ENCODE assay signal across 19 cellular contexts in genomic region chr5:38738898-38739743, GRCh38.
DNase-seq lines count a peak whose midpoint lies in the region; ATAC-seq and TF ChIP-seq lines count a peak whose summit lies in the region.
"Had no signal": no experiment of that assay in that cellular context is flagged by ENCODE, and none has a peak within 500 bp of the region (broad histone marks: within the 10 kb centered on the region; RNA-seq: fewer than 3 reads in every experiment).

No MANE protein-coding gene starts in this region.

- H3K4me3 ChIP-seq in HEK293 (ENCODE audit: low read depth, low read length) (no peak overlapping the region), fibroblast of lung (replicated peaks in 1 of 4; ENCODE audit: control extremely low read depth in 1 of 4, insufficient read depth in 1 of 4, low read depth in 3 of 4, low read length in 4 of 4) (no peak overlapping the region), hepatocyte (no peak overlapping the region), right cardiac atrium (ENCODE audit: low read length) (no peak overlapping the region)
- H3K4me3 ChIP-seq: BLaER1 treated with 17β-estradiol and CSF1 and Interleukin-3, amounts not matched to agents 10 nM and 100 nM; esophagus squamous epithelium; left ventricle myocardium inferior; vagina had no signal

- ATAC-seq in GM21737 (IDR thresholded peaks at IDR 0.05; ENCODE audit: unreplicated experiment) (no peak), T-helper 17 cell (no peak), right cardiac atrium (no peak)
- ATAC-seq: stimulated activated naive CD8-positive, alpha-beta T cell treated with anti-CD3 and anti-CD28 coated beads, Interleukin-15, amount 100 ng/mL, for 72 hours; WTC11 had no signal

- no peak overlapping the region for H3K4me3 Mint-ChIP-seq in T-helper 17 cell
- H3K4me3 Mint-ChIP-seq: dendritic cell treated with granulocyte-macrophage colony-stimulating factor and Interleukin-4, amounts not matched to agents 40 ng/mL and 50 ng/mL, for 4 days; HFFc6; stimulated activated naive CD8-positive, alpha-beta T cell treated with anti-CD3 and anti-CD28 coated beads, Interleukin-15, amount 100 ng/mL, for 72 hours; WTC11 had no signal

- 92% methylated on average over 4 of the region's 4 CpGs for WGBS in hepatocyte (ENCODE audit: low lambda C conversion rate, missing lambda C conversion rate)
- WGBS in right cardiac atrium = 95% methylated on average over 4 of the region's 4 CpGs

- no peaks in the 10 kb centered on the region for H3K4me1 Mint-ChIP-seq in T-helper 17 cell
- H3K4me1 Mint-ChIP-seq: stimulated activated naive CD8-positive, alpha-beta T cell treated with anti-CD3 and anti-CD28 coated beads, Interleukin-15, amount 100 ng/mL, for 72 hours had no signal

- H3K9me2 ChIP-seq in hepatocyte (replicated peaks; ENCODE audit: insufficient read depth) = no peaks in the 10 kb centered on the region

- peaks cover 2% of the 10 kb centered on the region for H3K36me3 Mint-ChIP-seq in T-helper 17 cell (ENCODE audit: low read depth)

- TF ChIP-seq CTCF in AG09319 (IDR thresholded peaks at IDR 0.05; ENCODE audit: low read depth, low read length) (no peak), HEK293 (tag by site-specific recombination; IDR thresholded peaks at IDR 0.05) (no peak), RWPE1 (conservative IDR thresholded peaks at IDR 0.05; ENCODE audit: low read depth) (no peak), fibroblast of lung (conservative IDR thresholded peaks at IDR 0.05 in 1 of 2, IDR thresholded peaks at IDR 0.05 in 1 of 2; ENCODE audit: low read depth in 1 of 2, low read length in 2 of 2) (no peak), hepatocyte (IDR thresholded peaks at IDR 0.05; ENCODE audit: poor library complexity) (no peak)

- H4K20me1 ChIP-seq in fibroblast of lung (ENCODE audit: control insufficient read depth, extremely low read depth, insufficient read depth, low read length) = no peaks in the 10 kb centered on the region
- no peaks in the 10 kb centered on the region for H4K20me1 ChIP-seq in hepatocyte (ENCODE audit: insufficient read depth, poor library complexity, severe bottlenecking)
- H4K20me1 ChIP-seq: BLaER1 treated with 17β-estradiol and CSF1 and Interleukin-3, amounts not matched to agents 10 nM and 100 nM had no signal

- no peak overlapping the region for H3K27ac Mint-ChIP-seq in T-helper 17 cell
- H3K27ac Mint-ChIP-seq: dendritic cell treated with granulocyte-macrophage colony-stimulating factor and Interleukin-4, amounts not matched to agents 40 ng/mL and 50 ng/mL, for 4 days; HFFc6; WTC11 had no signal

- POLR2A ChIA-PET in HEK293 (lab: Yijun Ruan, JAX) (no interaction called here), RWPE1 (lab: Yijun Ruan, JAX; ENCODE audit: low non-redundant PET) (no interaction called here)

- no peaks in the 10 kb centered on the region for H3K79me2 ChIP-seq in fibroblast of lung (ENCODE audit: control insufficient read depth, insufficient read depth, low read length)
- no peaks in the 10 kb centered on the region for H3K79me2 ChIP-seq in hepatocyte

- intact Hi-C loops in right cardiac atrium (cut with DNase I) = no loop called here

- no peak overlapping the region for H3K9ac ChIP-seq in fibroblast of lung (ENCODE audit: insufficient read depth, low read length)
- H3K9ac ChIP-seq: BLaER1 treated with 17β-estradiol and CSF1 and Interleukin-3, amounts not matched to agents 10 nM and 100 nM had no signal

- CTCF ChIA-PET in HEK293 (lab: Yijun Ruan, JAX) (interaction anchor here (0.6 to 1.1 kb wide), 4 partner anchors 11 to 360 kb away, joined by 3 to 6 read pairs (median 3); no protein-coding TSS in a partner anchor), RWPE1 (lab: Yijun Ruan, JAX) (no interaction called here)

- H3K27me3 Mint-ChIP-seq in T-helper 17 cell = peaks cover 9% of the 10 kb centered on the region
- H3K27me3 Mint-ChIP-seq: dendritic cell treated with granulocyte-macrophage colony-stimulating factor and Interleukin-4, amounts not matched to agents 40 ng/mL and 50 ng/mL, for 4 days had no signal

- H3K4me2 ChIP-seq in fibroblast of lung (ENCODE audit: extremely low read depth, insufficient read depth, low read length) (peak overlapping the region; percentile 25), hepatocyte (no peak overlapping the region)
- H3K4me2 ChIP-seq: BLaER1 treated with 17β-estradiol and CSF1 and Interleukin-3, amounts not matched to agents 10 nM and 100 nM had no signal

- no peak overlapping the region for H3K27ac ChIP-seq in HEK293 (ENCODE audit: extremely low read depth, low read depth, low read length)
- no peak overlapping the region for H3K27ac ChIP-seq in RWPE1
- H3K27ac ChIP-seq in fibroblast of lung (ENCODE audit: insufficient read depth, low read length) = no peak overlapping the region
- no peak overlapping the region for H3K27ac ChIP-seq in hepatocyte
- no peak overlapping the region for H3K27ac ChIP-seq in right cardiac atrium (ENCODE audit: low read length)
- H3K27ac ChIP-seq: BLaER1 treated with 17β-estradiol and CSF1 and Interleukin-3, amounts not matched to agents 10 nM and 100 nM; esophagus squamous epithelium; left ventricle myocardium inferior; vagina had no signal

- H3K36me3 ChIP-seq in HEK293 (ENCODE audit: control insufficient read depth in 2 of 2, insufficient read depth in 1 of 2, low read length in 2 of 2) = no peaks in the 10 kb centered on the region
- no peaks in the 10 kb centered on the region for H3K36me3 ChIP-seq in fibroblast of lung (ENCODE audit: control insufficient read depth, insufficient read depth, low read length)
- no peaks in the 10 kb centered on the region for H3K36me3 ChIP-seq in hepatocyte (replicated peaks; ENCODE audit: insufficient read depth, low read depth)
- H3K36me3 ChIP-seq: BLaER1 treated with 17β-estradiol and CSF1 and Interleukin-3, amounts not matched to agents 10 nM and 100 nM; esophagus squamous epithelium; left ventricle myocardium inferior; vagina had no signal

- H3K4me1 ChIP-seq in HEK293 (ENCODE audit: control insufficient read depth, insufficient read depth, low read length) = no peaks in the 10 kb centered on the region
- H3K4me1 ChIP-seq in fibroblast of lung (ENCODE audit: control insufficient read depth, extremely low read depth, insufficient read depth, low read length) = no peaks in the 10 kb centered on the region
- H3K4me1 ChIP-seq in hepatocyte (ENCODE audit: insufficient read depth) = no peaks in the 10 kb centered on the region
- no peaks in the 10 kb centered on the region for H3K4me1 ChIP-seq in right cardiac atrium (ENCODE audit: control insufficient read depth, insufficient read depth, low read length)
- H3K4me1 ChIP-seq: esophagus squamous epithelium, left ventricle myocardium inferior, vagina had no signal

- H3K27me3 ChIP-seq in fibroblast of lung (ENCODE audit: control insufficient read depth, insufficient read depth, low read length) (no peaks in the 10 kb centered on the region), hepatocyte (no peaks in the 10 kb centered on the region), right cardiac atrium (ENCODE audit: control insufficient read depth, insufficient read depth) (no peaks in the 10 kb centered on the region)
- H3K27me3 ChIP-seq: BLaER1 treated with 17β-estradiol and CSF1 and Interleukin-3, amounts not matched to agents 10 nM and 100 nM; esophagus squamous epithelium; vagina had no signal

- DNase-seq in AG09319 (ENCODE audit: extremely low read depth, low read depth) (peak; percentile 12), RWPE1 (ENCODE audit: low spot score) (peak; percentile 35), fibroblast of lung (ENCODE audit: low read depth in 2 of 2) (peak; percentile 46 to 64), hepatocyte (ENCODE audit: low spot score) (no peak), T-helper 17 cell (no peak), right cardiac atrium (no peak)
- DNase-seq: anterior cingulate cortex; esophagus squamous epithelium; HFFc6; left ventricle myocardium inferior; NCI-H1930; posterior cingulate gyrus; stimulated activated naive CD8-positive, alpha-beta T cell treated with anti-CD3 and anti-CD28 coated beads, Interleukin-15, amount 100 ng/mL, for 72 hours had no signal

- H3K9me3 ChIP-seq in HEK293 (ENCODE audit: control insufficient read depth, insufficient read depth, low read depth, low read length) (no peaks in the 10 kb centered on the region), fibroblast of lung (ENCODE audit: control insufficient read depth, insufficient read depth, low read depth, low read length) (no peaks in the 10 kb centered on the region), hepatocyte (ENCODE audit: low read depth) (peaks cover 5% of the 10 kb centered on the region), T-helper 17 cell (ENCODE audit: control insufficient read depth, low read length, poor library complexity, severe bottlenecking) (no peaks in the 10 kb centered on the region), right cardiac atrium (ENCODE audit: control insufficient read depth, low read length) (peaks cover 4% of the 10 kb centered on the region)
- H3K9me3 ChIP-seq: vagina had no signal

- H2AFZ ChIP-seq in fibroblast of lung (ENCODE audit: low read length) (no peak overlapping the region), hepatocyte (no peak overlapping the region)

TF ChIP-seq in HEK293, 187 proteins besides CTCF, POLR2A, EP300 and RAD21 (continues in another document):
- TF ChIP-seq ZNF16 (tag by site-specific recombination; IDR thresholded peaks at IDR 0.05; ENCODE audit: low read depth) = 0 out of 2 replicates have a peak, but pooled peaks have one; percentile 37
- no peak for TF ChIP-seq ZBTB7A (tag by site-specific recombination; IDR thresholded peaks at IDR 0.05; ENCODE audit: low read depth)
- TF ChIP-seq ZNF626 (tag by site-specific recombination; IDR thresholded peaks at IDR 0.05) = no peak
- no peak for TF ChIP-seq ZBTB20 (tag by site-specific recombination; IDR thresholded peaks at IDR 0.05)
- 0 out of 2 replicates have a peak, but pooled peaks have one; percentile 31 for TF ChIP-seq KLF8 (tag by site-specific recombination; IDR thresholded peaks at IDR 0.05)
- TF ChIP-seq ZNF530 (tag by site-specific recombination; IDR thresholded peaks at IDR 0.05; ENCODE audit: low read depth) = no peak
- no peak for TF ChIP-seq FEZF1 (tag by site-specific recombination; IDR thresholded peaks at IDR 0.05)
- TF ChIP-seq ZNF510 (tag by site-specific recombination; IDR thresholded peaks at IDR 0.05; ENCODE audit: insufficient replicate concordance) = no peak
- no peak for TF ChIP-seq ZBTB6 (tag by site-specific recombination; IDR thresholded peaks at IDR 0.05)
- TF ChIP-seq ZSCAN30 (tag by site-specific recombination; IDR thresholded peaks at IDR 0.05) = no peak

Comparison
In these comparisons a context has a peak if more than half of its experiments do, and no peak if none do; other contexts are left out.
1. DNase-seq: peak in AG09319 (single experiment), RWPE1 (single experiment) and fibroblast of lung (2 of 2); none in hepatocyte (single experiment), T-helper 17 cell (0 of 3) and right cardiac atrium (0 of 3).